Comparison of ENCODE assay signal across 7 cellular contexts in the genomic region with DNA sequence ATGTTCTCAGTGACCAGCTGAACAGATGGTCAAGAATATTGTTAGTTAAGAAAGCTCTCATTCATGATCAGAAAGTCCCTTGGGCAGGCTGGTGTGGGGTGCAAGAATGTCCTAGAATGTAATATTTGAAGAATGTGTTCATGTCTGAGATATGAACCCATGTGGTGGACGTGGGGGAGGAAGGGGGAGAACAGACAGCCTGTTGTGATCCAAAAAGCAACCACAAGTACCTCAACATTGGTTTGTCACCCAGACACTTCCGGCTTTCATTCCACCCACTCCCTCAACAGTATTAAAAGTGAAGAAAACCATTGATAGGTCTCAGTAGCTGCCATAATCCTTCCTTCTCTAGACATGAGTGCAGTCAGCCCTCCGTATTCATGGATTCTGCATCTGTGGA.
DNase-seq lines count a peak whose midpoint lies in the region; ATAC-seq and TF ChIP-seq lines count a peak whose summit lies in the region.

No MANE protein-coding gene starts in this region.

- no peaks in the 10 kb centered on the region for H3K36me3 ChIP-seq in WERI-Rb-1

- no peaks in the 10 kb centered on the region for H3K9me3 Mint-ChIP-seq in dendritic cell treated with granulocyte-macrophage colony-stimulating factor and Interleukin-4, amounts not matched to agents 40 ng/mL and 50 ng/mL, for 4 days

- no peaks in the 10 kb centered on the region for H3K27me3 ChIP-seq in WERI-Rb-1 (ENCODE audit: insufficient read depth, low read depth, severe bottlenecking)

- peaks cover 54% of the 10 kb centered on the region for H3K4me1 Mint-ChIP-seq in dendritic cell treated with granulocyte-macrophage colony-stimulating factor and Interleukin-4, amounts not matched to agents 40 ng/mL and 50 ng/mL, for 4 days (ENCODE audit: low read depth)

- H3K27me3 Mint-ChIP-seq in dendritic cell treated with granulocyte-macrophage colony-stimulating factor and Interleukin-4, amounts not matched to agents 40 ng/mL and 50 ng/mL, for 4 days, result no peaks in the 10 kb centered on the region

- intact Hi-C loops in dendritic cell treated with granulocyte-macrophage colony-stimulating factor and Interleukin-4, amounts not matched to agents 40 ng/mL and 50 ng/mL, for 4 days (cut with micrococcal nuclease), result no loop called here

- ATAC-seq in GM18909 (IDR thresholded peaks at IDR 0.05; ENCODE audit: poor library complexity, unreplicated experiment), result peak; percentile 95
- peak; percentile 90 for ATAC-seq in HG03139 (IDR thresholded peaks at IDR 0.05; ENCODE audit: unreplicated experiment)

- H3K27ac Mint-ChIP-seq in dendritic cell treated with granulocyte-macrophage colony-stimulating factor and Interleukin-4, amounts not matched to agents 40 ng/mL and 50 ng/mL, for 4 days, result peak overlapping the region; percentile 60

- peak; percentile 25 for DNase-seq in WERI-Rb-1
- peak; percentile 63 for DNase-seq in stimulated activated CD4-positive, alpha-beta T cell treated with anti-CD3 and anti-CD28 coated beads, Interleukin-2, amount 100 ng/mL, for 4 hours (ENCODE audit: low read depth)
- DNase-seq in cerebellar nuclear complex (lab: John Stamatoyannopoulos, UW), result no peak
- no peak for DNase-seq in globus pallidus (ENCODE audit: low spot score)

- no peak for TF ChIP-seq CTCF in WERI-Rb-1 (IDR thresholded peaks at IDR 0.05; ENCODE audit: low read depth, low read length)

- no peak overlapping the region for H3K4me3 Mint-ChIP-seq in dendritic cell treated with granulocyte-macrophage colony-stimulating factor and Interleukin-4, amounts not matched to agents 40 ng/mL and 50 ng/mL, for 4 days

- peak overlapping the region; percentile 53 for H3K27ac ChIP-seq in WERI-Rb-1

- H3K36me3 Mint-ChIP-seq in dendritic cell treated with granulocyte-macrophage colony-stimulating factor and Interleukin-4, amounts not matched to agents 40 ng/mL and 50 ng/mL, for 4 days (ENCODE audit: low read depth), result no peaks in the 10 kb centered on the region

- no peaks in the 10 kb centered on the region for H3K9me3 ChIP-seq in WERI-Rb-1 (ENCODE audit: severe bottlenecking)

- H3K4me3 ChIP-seq in WERI-Rb-1 (ENCODE audit: low read depth, low read length), result no peak overlapping the region

Comparison
In these comparisons a context has a peak if more than half of its experiments do, and no peak if none do; other contexts are left out.
1. DNase-seq: peak in WERI-Rb-1 (single experiment) and stimulated activated CD4-positive, alpha-beta T cell treated with anti-CD3 and anti-CD28 coated beads, Interleukin-2, amount 100 ng/mL, for 4 hours (single experiment); none in cerebellar nuclear complex (0 of 2) and globus pallidus (single experiment).